In the genomic region with DNA sequence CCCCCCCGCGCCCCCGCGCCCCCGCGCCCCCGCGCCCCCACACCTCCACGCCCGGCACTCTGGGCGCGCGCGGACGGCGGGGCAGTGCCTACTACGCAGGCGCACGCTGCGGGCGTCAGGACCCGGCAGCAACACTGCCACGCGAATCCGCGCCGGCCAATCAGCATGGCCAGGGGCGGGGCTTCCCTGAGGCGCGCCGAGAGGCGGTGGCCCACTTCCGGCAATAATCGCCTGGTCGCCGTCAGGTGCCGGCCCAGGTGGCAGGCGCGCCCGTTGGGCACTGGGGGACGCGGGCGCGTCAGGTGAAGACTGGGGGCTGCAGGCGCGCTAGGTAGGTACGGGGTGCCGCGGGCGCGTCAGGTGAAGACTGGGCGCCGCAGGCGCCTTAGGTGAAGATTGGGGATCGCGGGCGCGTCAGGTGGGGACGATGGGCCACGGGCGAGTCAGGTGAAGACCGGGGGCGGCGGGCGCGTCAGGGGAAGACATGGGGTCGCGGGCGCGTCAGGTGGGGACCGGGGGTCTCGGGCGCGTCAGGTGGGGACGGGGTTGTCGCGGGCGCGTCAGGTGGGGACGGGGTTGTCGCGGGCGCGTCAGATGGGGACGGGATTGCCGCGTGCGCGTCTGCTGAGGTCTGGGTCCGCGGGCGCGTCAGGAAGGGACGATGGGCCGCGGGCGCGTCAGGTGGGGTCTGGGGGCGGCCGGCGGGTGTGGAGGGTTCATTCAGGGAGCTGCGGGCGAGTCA, we compare ENCODE assay signal across 8 cellular contexts.
DNase-seq lines count a peak whose midpoint lies in the region; ATAC-seq and TF ChIP-seq lines count a peak whose summit lies in the region.

No MANE protein-coding gene starts in this region.

- peaks cover 11% of the 10 kb centered on the region for H3K4me1 ChIP-seq in adipocyte (ENCODE audit: control insufficient read depth, insufficient read depth, low read length)
- H3K4me1 ChIP-seq in left ventricle myocardium inferior = peaks cover 31% of the 10 kb centered on the region
- H3K4me1 ChIP-seq in prostate gland (replicated peaks) = no peaks in the 10 kb centered on the region
- no peaks in the 10 kb centered on the region for H3K4me1 ChIP-seq in urinary bladder (ENCODE audit: insufficient read depth)

- H3K9ac ChIP-seq in adipocyte (ENCODE audit: low read length) = peak overlapping the region; percentile 85

- TF ChIP-seq CTCF in GM13976 (IDR thresholded peaks at IDR 0.05; ENCODE audit: borderline replicate concordance, control extremely low read depth, extremely low read depth, insufficient read depth, missing control alignments) = no peak
- TF ChIP-seq CTCF in left ventricle myocardium inferior (IDR thresholded peaks at IDR 0.05; ENCODE audit: borderline replicate concordance) = no peak
- no peak for TF ChIP-seq CTCF in prostate gland (IDR thresholded peaks at IDR 0.05)

- intact Hi-C loops in left ventricle myocardium inferior (cut with micrococcal nuclease) (no loop called here), prostate gland (cut with DNase I) (no loop called here)

- in situ Hi-C loops in GM13976 (cut with MboI; ENCODE audit: low sequenced_read_pairs, unreplicated experiment) = no loop called here

- H3K4me3 ChIP-seq in adipocyte (ENCODE audit: low read length) (peak overlapping the region; percentile 89), left ventricle myocardium inferior (peak overlapping the region; percentile 80), prostate gland (peak overlapping the region; percentile 91 to 97), urinary bladder (ENCODE audit: low read depth, low read length) (peak overlapping the region; percentile 92)

- H3K36me3 ChIP-seq in adipocyte (ENCODE audit: control insufficient read depth, insufficient read depth, low read length, severe bottlenecking) = no peaks in the 10 kb centered on the region
- no peaks in the 10 kb centered on the region for H3K36me3 ChIP-seq in left ventricle myocardium inferior
- H3K36me3 ChIP-seq in prostate gland = no peaks in the 10 kb centered on the region
- no peaks in the 10 kb centered on the region for H3K36me3 ChIP-seq in urinary bladder (ENCODE audit: insufficient read depth)

- no peaks in the 10 kb centered on the region for H3K27me3 ChIP-seq in adipocyte (replicated peaks; ENCODE audit: control insufficient read depth, insufficient read depth, low read length)
- H3K27me3 ChIP-seq in left ventricle myocardium inferior (ENCODE audit: low read depth) = no peaks in the 10 kb centered on the region
- no peaks in the 10 kb centered on the region for H3K27me3 ChIP-seq in prostate gland (replicated peaks; ENCODE audit: insufficient read depth)

- H3K27ac ChIP-seq in left ventricle myocardium inferior (replicated peaks) = peak overlapping the region; percentile 82
- H3K27ac ChIP-seq in prostate gland = peak overlapping the region; percentile 83 to 85
- peak overlapping the region; percentile 70 for H3K27ac ChIP-seq in urinary bladder (ENCODE audit: low read depth)

- peak; percentile 90 for ATAC-seq in HG02798 (IDR thresholded peaks at IDR 0.05; ENCODE audit: poor library complexity, unreplicated experiment)

- DNase-seq in GM13976 (ENCODE audit: low spot score) (peak; percentile 93), NCI-H1417 treated with DMSO at 0.1 percent for 48 hours (lab: John Stamatoyannopoulos, UW) (peak; percentile 65), SW480 (ENCODE audit: low spot score) (peak; percentile 82), adipocyte (ENCODE audit: low read depth) (peak; percentile 95), left ventricle myocardium inferior (peak; percentile 93), prostate gland (ENCODE audit: low spot score) (peak; percentile 92)

- WGBS in prostate gland = 1% methylated on average over 67 of the region's 103 CpGs
- WGBS in urinary bladder = under 1% methylated on average over 96 of the region's 103 CpGs

- TF ChIP-seq POLR2A in prostate gland (IDR thresholded peaks at IDR 0.05) = peak; percentile 86

- no peaks in the 10 kb centered on the region for H3K9me3 ChIP-seq in adipocyte (ENCODE audit: control insufficient read depth, low read length)
- no peaks in the 10 kb centered on the region for H3K9me3 ChIP-seq in left ventricle myocardium inferior (replicated peaks)
- H3K9me3 ChIP-seq in prostate gland = no peaks in the 10 kb centered on the region

Comparison
In these comparisons a context has a peak if more than half of its experiments do, and no peak if none do; other contexts are left out.
1. Peak in every context shown above with its lines: DNase-seq, ATAC-seq, H3K4me3 ChIP-seq and H3K27ac ChIP-seq.